8 cellular contexts compared by ENCODE assay signal in genomic region chr14:101808894-101809670, GRCh38. TPM values are rescaled to one million over a fixed set of nuclear protein-coding genes. Genes with fewer than 3 reads are reported as not detected.
DNase-seq lines count a peak whose midpoint lies in the region; ATAC-seq and TF ChIP-seq lines count a peak whose summit lies in the region.

No MANE protein-coding gene starts in this region.

- intact Hi-C loops in activated CD4-positive, alpha-beta T cell treated with anti-CD3 and anti-CD28 coated beads, Interleukin-2, amount 10 ng/mL, durations not matched to agents 24 days and 14 days (cut with micrococcal nuclease), result no loop called here

- no peak for TF ChIP-seq CTCF in thoracic aorta (IDR thresholded peaks at IDR 0.05)

- no peaks in the 10 kb centered on the region for H3K27me3 Mint-ChIP-seq in activated CD4-positive, alpha-beta T cell treated with anti-CD3 and anti-CD28 coated beads, Interleukin-2, amount 10 ng/mL, durations not matched to agents 24 days and 14 days

- H3K27me3 ChIP-seq in thoracic aorta (replicated peaks; ENCODE audit: insufficient read depth), result no peaks in the 10 kb centered on the region

- TF ChIP-seq POLR2A in GM18505 (IDR thresholded peaks at IDR 0.05; ENCODE audit: borderline replicate concordance, extremely low read depth, insufficient read depth, insufficient read length), result no peak

- H3K9me3 ChIP-seq in thoracic aorta, result no peaks in the 10 kb centered on the region

- H3K9me3 Mint-ChIP-seq in activated CD4-positive, alpha-beta T cell treated with anti-CD3 and anti-CD28 coated beads, Interleukin-2, amount 10 ng/mL, durations not matched to agents 24 days and 14 days, result no peaks in the 10 kb centered on the region

- peaks cover 20% of the 10 kb centered on the region for H3K36me3 Mint-ChIP-seq in activated CD4-positive, alpha-beta T cell treated with anti-CD3 and anti-CD28 coated beads, Interleukin-2, amount 10 ng/mL, durations not matched to agents 24 days and 14 days (ENCODE audit: low read depth)

- DNase-seq in activated CD4-positive, alpha-beta T cell treated with anti-CD3 and anti-CD28 coated beads, Interleukin-2, amount 10 ng/mL, durations not matched to agents 24 days and 14 days, result no peak
- DNase-seq in activated CD4-positive, alpha-beta T cell treated with anti-CD3 and anti-CD28 coated beads for 1 hour, result no peak
- DNase-seq in left lobe of liver (ENCODE audit: low spot score), result no peak
- no peak for DNase-seq in thoracic aorta (ENCODE audit: low spot score)
- DNase-seq in C1 segment of cervical spinal cord (lab: John Stamatoyannopoulos, UW), result no peak

- peak overlapping the region; percentile 96 for H3K4me3 Mint-ChIP-seq in activated CD4-positive, alpha-beta T cell treated with anti-CD3 and anti-CD28 coated beads, Interleukin-2, amount 10 ng/mL, durations not matched to agents 24 days and 14 days

- peak overlapping the region; percentile 99 for H3K27ac Mint-ChIP-seq in activated CD4-positive, alpha-beta T cell treated with anti-CD3 and anti-CD28 coated beads, Interleukin-2, amount 10 ng/mL, durations not matched to agents 24 days and 14 days

- H3K4me1 ChIP-seq in thoracic aorta (ENCODE audit: control insufficient read depth in 1 of 2, low read depth in 2 of 2), result peaks cover 19 to 30% of the 10 kb centered on the region in 2 donors

- H3K36me3 ChIP-seq in thoracic aorta, result no peaks in the 10 kb centered on the region

- 16 to 48% (median 40%) methylated on average over 6 of the region's 6 CpGs for WGBS in adipose tissue, 3 donors

- H3K4me3 ChIP-seq in thoracic aorta, result peak overlapping the region; percentile 76

- ATAC-seq in left lobe of liver, result peak; percentile 10
- ATAC-seq in thoracic aorta (ENCODE audit: insufficient number of reproducible peaks, low FRiP score, low read depth), result no peak
- ATAC-seq in GM18505 (IDR thresholded peaks at IDR 0.05; ENCODE audit: unreplicated experiment), result no peak
- no peak for ATAC-seq in HG02610 (IDR thresholded peaks at IDR 0.05; ENCODE audit: unreplicated experiment)

- H3K27ac ChIP-seq in adipose tissue (ENCODE audit: low read depth, low read length), result peak overlapping the region; percentile 97
- peak overlapping the region; percentile 92 to 95 for H3K27ac ChIP-seq in thoracic aorta

- H3K4me1 Mint-ChIP-seq in activated CD4-positive, alpha-beta T cell treated with anti-CD3 and anti-CD28 coated beads, Interleukin-2, amount 10 ng/mL, durations not matched to agents 24 days and 14 days, result peaks cover 34% of the 10 kb centered on the region

RNA-seq across cellular contexts. Expression of gene PPP2R5C, which starts 47.6 kb away (rescaled TPM):
- total RNA-seq in activated CD4-positive, alpha-beta T cell treated with anti-CD3 and anti-CD28 coated beads, Interleukin-2, amount 10 ng/mL, durations not matched to agents 24 days and 14 days, result 160 and 181 TPM in 2 replicates
- 10 to 100 TPM; 30.6 to 84.0 (median 46.8) TPM for polyA plus RNA-seq in adipose tissue
- 60.8 TPM for total RNA-seq in left lobe of liver
- 100 to 1,000 TPM in 1 of 2 donors, 10 to 100 TPM in 1; 97.2 to 341 TPM for total RNA-seq in thoracic aorta
